Comparison of ENCODE assay signal across 1 cellular context in the genomic region with DNA sequence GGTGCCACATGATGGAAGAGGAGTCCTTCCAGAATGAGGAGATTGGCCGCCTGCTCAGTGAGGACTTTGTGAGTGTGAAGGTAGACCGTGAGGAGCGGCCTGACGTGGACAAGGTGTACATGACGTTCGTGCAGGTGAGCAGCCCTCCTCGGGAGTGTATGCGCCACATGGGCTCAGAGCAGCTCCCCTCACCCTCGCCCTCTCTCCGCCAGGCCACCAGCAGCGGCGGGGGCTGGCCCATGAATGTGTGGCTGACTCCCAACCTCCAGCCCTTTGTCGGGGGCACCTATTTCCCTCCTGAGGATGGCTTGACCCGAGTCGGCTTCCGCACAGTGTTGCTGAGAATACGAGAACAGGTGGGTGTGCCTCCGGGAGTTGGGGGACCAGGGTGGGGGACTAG.
TF ChIP-seq lines count a peak whose summit lies in the region.

No MANE protein-coding gene starts in this region.

TF ChIP-seq in H1, 55 proteins besides CTCF, POLR2A, EP300 and RAD21:
- TF ChIP-seq TBP (IDR thresholded peaks at IDR 0.05; ENCODE audit: low read depth, low read length) (no peak), GTF2F1 (IDR thresholded peaks at IDR 0.05; ENCODE audit: borderline replicate concordance, low read depth, low read length) (no peak), CHD7 (IDR thresholded peaks at IDR 0.05; ENCODE audit: insufficient replicate concordance, low read length) (no peak), CEBPB (IDR thresholded peaks at IDR 0.05; ENCODE audit: low read depth, low read length) (no peak), SP1 (IDR thresholded peaks at IDR 0.05; ENCODE audit: low read depth, low read length) (no peak), KDM4A (IDR thresholded peaks at IDR 0.05; ENCODE audit: low read depth, low read length, severe bottlenecking) (no peak), RBBP5 (IDR thresholded peaks at IDR 0.05; ENCODE audit: borderline replicate concordance, low read depth, low read length) (no peak)
- TF ChIP-seq, protein P1, sequence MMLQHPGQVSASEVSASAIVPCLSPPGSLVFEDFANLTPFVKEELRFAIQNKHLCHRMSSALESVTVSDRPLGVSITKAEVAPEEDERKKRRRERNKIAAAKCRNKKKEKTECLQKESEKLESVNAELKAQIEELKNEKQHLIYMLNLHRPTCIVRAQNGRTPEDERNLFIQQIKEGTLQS (IDR thresholded peaks at IDR 0.05; ENCODE audit: insufficient read depth, low read depth, low read length): no peak
